8 cellular contexts compared by ENCODE assay signal in genomic region chr6:116536216-116536621, GRCh38. TPM values are rescaled to one million over a fixed set of nuclear protein-coding genes. Genes with fewer than 3 reads are reported as not detected.
DNase-seq lines count a peak whose midpoint lies in the region; ATAC-seq and TF ChIP-seq lines count a peak whose summit lies in the region.

No MANE protein-coding gene starts in this region.

- H3K27me3 ChIP-seq in PC-9 (ENCODE audit: insufficient read depth, low read depth) (no peaks in the 10 kb centered on the region), liver (ENCODE audit: control insufficient read depth in 4 of 4, insufficient read depth in 4 of 4, low read length in 3 of 4) (peaks cover 0 to 6% (median 1%) of the 10 kb centered on the region in 4 donors)

- H3F3A ChIP-seq in PC-9 (ENCODE audit: insufficient read depth, low read depth), result no peaks in the 10 kb centered on the region

- no peak for ATAC-seq in GM21737 (IDR thresholded peaks at IDR 0.05; ENCODE audit: unreplicated experiment)
- no peak for ATAC-seq in HG03520 (IDR thresholded peaks at IDR 0.05; ENCODE audit: unreplicated experiment)

- peak; percentile 75 to 86 for TF ChIP-seq RAD21 in liver (IDR thresholded peaks at IDR 0.05)

- BruUV-seq in PC-9 (replicated peaks; lab: Mats Ljungman, UMichigan), result no TSS peak

- H3K9me2 ChIP-seq in PC-9 (ENCODE audit: insufficient read depth), result no peaks in the 10 kb centered on the region

- H2AFZ ChIP-seq in PC-9, result peak overlapping the region; percentile 46; the same call in 1 of the 2 replicates

- H3K27ac ChIP-seq in PC-9, result no peak overlapping the region
- H3K27ac ChIP-seq in liver (ENCODE audit: low read depth in 1 of 2, low read length in 2 of 2), result no peak overlapping the region

- H4K20me1 ChIP-seq in PC-9 (ENCODE audit: insufficient read depth), result no peaks in the 10 kb centered on the region

- H3K79me2 ChIP-seq in PC-9 (ENCODE audit: low read depth), result no peaks in the 10 kb centered on the region

- H3K4me2 ChIP-seq in PC-9, result no peak overlapping the region

- no peak overlapping the region for H3K4me3 Mint-ChIP-seq in chondrocyte (ENCODE audit: unreplicated experiment)

- H3K4me3 ChIP-seq in AG10803 (ENCODE audit: low read length) (no peak overlapping the region), GM12865 (ENCODE audit: low read depth, low read length) (no peak overlapping the region), PC-9 (no peak overlapping the region), liver (ENCODE audit: low read depth in 1 of 3, low read length in 3 of 3) (no peak overlapping the region)

- H3K9ac ChIP-seq in liver (ENCODE audit: low read depth in 1 of 2, low read length in 2 of 2), result no peak overlapping the region

- DNase-seq in AG10803 (ENCODE audit: low read depth) (peak; percentile 66), GM12865 (ENCODE audit: low read depth) (peak; percentile 65), HPDE6-E6E7 (ENCODE audit: extremely low spot score) (peak; percentile 50), PC-9 (peak; percentile 14 to 66), chondrocyte (ENCODE audit: low spot score) (no peak)

- no peaks in the 10 kb centered on the region for H3K36me3 Mint-ChIP-seq in chondrocyte (ENCODE audit: low read depth)

- no peaks in the 10 kb centered on the region for H3K36me3 ChIP-seq in PC-9 (ENCODE audit: low read depth)
- no peaks in the 10 kb centered on the region for H3K36me3 ChIP-seq in liver (ENCODE audit: control insufficient read depth in 4 of 4, insufficient read depth in 3 of 4, low read depth in 1 of 4, low read length in 3 of 4)

- TF ChIP-seq CTCF in AG10803 (conservative IDR thresholded peaks at IDR 0.05; ENCODE audit: low read length), result peak; percentile 73
- TF ChIP-seq CTCF in GM12865 (IDR thresholded peaks at IDR 0.05; ENCODE audit: insufficient read depth, low read depth, low read length, missing control alignments), result peak; percentile 57
- TF ChIP-seq CTCF in PC-9 (conservative IDR thresholded peaks at IDR 0.05), result peak; percentile 91
- TF ChIP-seq CTCF in chondrocyte (IDR thresholded peaks at IDR 0.05), result peak; percentile 95
- peak; percentile 73 for TF ChIP-seq CTCF in liver (IDR thresholded peaks at IDR 0.05; ENCODE audit: low read depth, low read length, missing input control)

- H3K27ac Mint-ChIP-seq in chondrocyte (ENCODE audit: unreplicated experiment), result no peak overlapping the region

- H3K4me1 Mint-ChIP-seq in chondrocyte (ENCODE audit: low read depth), result peaks cover 5% of the 10 kb centered on the region

- H3K9me3 ChIP-seq in PC-9 (ENCODE audit: insufficient read depth, low read depth), result no peaks in the 10 kb centered on the region
- H3K9me3 ChIP-seq in liver (ENCODE audit: control insufficient read depth in 4 of 4, low read length in 3 of 4), result no peaks in the 10 kb centered on the region

- H3K4me1 ChIP-seq in PC-9 (replicated peaks; ENCODE audit: insufficient read depth), result no peaks in the 10 kb centered on the region; the same call in 1 of the 2 replicates
- H3K4me1 ChIP-seq in liver (ENCODE audit: control insufficient read depth in 4 of 4, insufficient read depth in 4 of 4, low read length in 3 of 4), result peaks cover 0 to 10% (median 0%) of the 10 kb centered on the region in 4 donors

- H3K27me3 Mint-ChIP-seq in chondrocyte (ENCODE audit: low read depth), result peaks cover 2% of the 10 kb centered on the region

- CTCF ChIA-PET in PC-9 (lab: Charles Lee), result interaction anchor here (0.6 kb wide), 1 partner anchor 165 kb away, joined by 3 read pairs; no protein-coding TSS in a partner anchor

- intact Hi-C loops in PC-9 (cut with micrococcal nuclease; ENCODE audit: unreplicated experiment), result loop anchor here (1.0 to 10.0 kb wide), 3 partner anchors 22 to 309 kb away; no protein-coding TSS in a partner anchor

- H3K9me3 Mint-ChIP-seq in chondrocyte (ENCODE audit: low read depth), result no peaks in the 10 kb centered on the region

- 12% methylated on average over 4 of the region's 4 CpGs for WGBS in liver

- POLR2A ChIA-PET in PC-9 (lab: Charles Lee; ENCODE audit: unreplicated experiment), result no interaction called here

TF ChIP-seq in liver, 16 proteins besides CTCF, POLR2A, EP300 and RAD21:
- no peak for TF ChIP-seq REST (IDR thresholded peaks at IDR 0.05)
- TF ChIP-seq MAX (IDR thresholded peaks at IDR 0.05), result no peak
- no peak for TF ChIP-seq FOXA1 (IDR thresholded peaks at IDR 0.05)
- TF ChIP-seq ATF3 (IDR thresholded peaks at IDR 0.05), result no peak
- no peak for TF ChIP-seq NR2F2 (IDR thresholded peaks at IDR 0.05)
- TF ChIP-seq HNF4A (conservative IDR thresholded peaks at IDR 0.05), result peak in 1 of 2 donors; percentile 5
TF ChIP-seq in liver: peak in this region for 1.

RNA-seq across cellular contexts. Expression of gene TRAPPC3L, which starts 9.3 kb away (rescaled TPM):
- total RNA-seq in PC-9 (2021) (not detected in 2 replicates), chondrocyte (0.19 TPM in 1 of 3 replicates, not detected in the others), liver (under 1 TPM; 0.08 to 0.19 TPM)
- polyA plus RNA-seq in liver, result under 1 TPM; 0.14 to 0.21 TPM

RNA-seq across cellular contexts. Expression of gene CALHM4, which starts 17.3 kb away (rescaled TPM):
- total RNA-seq in PC-9 (2021), result not detected in 2 replicates
- total RNA-seq in chondrocyte, result not detected in 3 replicates
- total RNA-seq in liver, result not detected
- not detected for polyA plus RNA-seq in liver

RNA-seq across cellular contexts. Expression of gene CALHM5, which starts 24.8 kb away (rescaled TPM):
- not detected in 2 replicates for total RNA-seq in PC-9 (2021)
- total RNA-seq in chondrocyte, result 9.7 to 10.8 TPM (median 10.4 TPM) in 3 replicates
- under 1 TPM; 0.47 to 0.59 TPM for total RNA-seq in liver
- under 1 TPM; 0.07 to 0.44 TPM for polyA plus RNA-seq in liver

RNA-seq across cellular contexts. Expression of gene RWDD1, which starts 35.1 kb away (rescaled TPM):
- total RNA-seq in PC-9 (2021) (21.5 and 22.9 TPM in 2 replicates), chondrocyte (38.4 to 52.2 TPM (median 44.4 TPM) in 3 replicates), liver (1 to 10 TPM; 7.0 to 7.3 TPM)
- polyA plus RNA-seq in liver, result 10 to 100 TPM; 14.4 to 52.7 TPM
